7 cellular contexts compared by ENCODE assay signal in genomic region chr6:56115715-56116114, GRCh38.
"Had no signal": no experiment of that assay in that cellular context is flagged by ENCODE, and none has a peak within 500 bp of the region (broad histone marks: within the 10 kb centered on the region; RNA-seq: fewer than 3 reads in every experiment).

No MANE protein-coding gene starts in this region.

- H3K9ac ChIP-seq: KMS-11 had no signal

- H3K27ac ChIP-seq: HL-60, KMS-11 had no signal

- DNase-seq: IMR-90, KBM-7, KG1 had no signal

- H3K4me2 ChIP-seq: KMS-11 had no signal

- H3K4me3 ChIP-seq: K562 had no signal

- FAIRE-seq: HTR-8/SVneo, K562 had no signal

- ATAC-seq: K562 had no signal
